In genomic region chr17:82449136-82449882, GRCh38 we compare ENCODE assay signal across 8 cellular contexts. TPM values are rescaled to one million over a fixed set of nuclear protein-coding genes. Genes with fewer than 3 reads are reported as not detected.
DNase-seq lines count a peak whose midpoint lies in the region; ATAC-seq and TF ChIP-seq lines count a peak whose summit lies in the region.

No MANE protein-coding gene starts in this region.

- peaks cover 23% of the 10 kb centered on the region for H3K36me3 ChIP-seq in GM06990 (ENCODE audit: control insufficient read depth, insufficient read depth, low read length)
- H3K36me3 ChIP-seq in GM23248 (ENCODE audit: low read depth): no peaks in the 10 kb centered on the region

- no peaks in the 10 kb centered on the region for H3K36me3 Mint-ChIP-seq in activated T-cell treated with anti-CD3 and anti-CD28 coated beads, Interleukin-2, amount 50 U/mL, for 4 hours (ENCODE audit: insufficient read depth)

- peaks cover 13% of the 10 kb centered on the region; the same call in 1 of the 2 replicates for H3K4me1 ChIP-seq in GM23248 (ENCODE audit: insufficient read depth)

- DNase-seq in GM06990 (ENCODE audit: extremely low read depth, insufficient read length): peak; percentile 89
- DNase-seq in GM23248: no peak
- DNase-seq in NCI-H1417 treated with DMSO at 0.1 percent for 48 hours (lab: John Stamatoyannopoulos, UW): peak; percentile 8
- DNase-seq in activated T-cell treated with anti-CD3 and anti-CD28 coated beads, Interleukin-2, amount 50 U/mL, for 4 hours: peak; percentile 64
- DNase-seq in germinal center (ENCODE audit: low spot score): peak; percentile 83
- DNase-seq in stimulated activated CD4-positive, alpha-beta T cell treated with anti-CD3 and anti-CD28 coated beads, Interleukin-12 subunit alpha, Interleukin-12 subunit beta, amount 100 ng/mL, for 48 hours (ENCODE audit: low read depth in 2 of 3, low spot score in 1 of 3): peak; percentile 44 to 58 (median 52)
- DNase-seq in NCI-H187 treated with DMSO at 0.1 percent for 48 hours (lab: John Stamatoyannopoulos, UW): no peak
- no peak for DNase-seq in NCI-H1048 (lab: John Stamatoyannopoulos, UW)

- no peaks in the 10 kb centered on the region for H3K9me3 Mint-ChIP-seq in activated T-cell treated with anti-CD3 and anti-CD28 coated beads, Interleukin-2, amount 50 U/mL, for 4 hours

- no peak overlapping the region for H2AFZ ChIP-seq in GM23248

- no peaks in the 10 kb centered on the region for H3K9me3 ChIP-seq in GM23248 (ENCODE audit: low read depth)

- H3K4me3 ChIP-seq in GM06990 (replicated peaks; ENCODE audit: low read depth, low read length) (peak overlapping the region; percentile 96), GM23248 (peak overlapping the region; percentile 91)

- peak overlapping the region; percentile 96 for H3K4me2 ChIP-seq in GM23248 (ENCODE audit: unreplicated experiment)

- WGBS in GM23248 (ENCODE audit: low coverage in 1 of 2, low lambda C conversion rate in 2 of 2, missing lambda C conversion rate in 2 of 2), 2 experiments: 86 to 87% methylated on average over 29 of the region's 29 CpGs

- H3K79me2 ChIP-seq in GM23248 (ENCODE audit: insufficient read depth): peaks cover 18% of the 10 kb centered on the region

- in situ Hi-C loops in GM23248 (cut with MboI): no loop called here

- peak; percentile 11 for TF ChIP-seq CTCF in GM06990 (IDR thresholded peaks at IDR 0.05; ENCODE audit: insufficient read depth, low read length, poor library complexity, severe bottlenecking)

- H3K4me3 Mint-ChIP-seq in activated T-cell treated with anti-CD3 and anti-CD28 coated beads, Interleukin-2, amount 50 U/mL, for 4 hours: peak overlapping the region; percentile 94

- H4K20me1 ChIP-seq in GM23248 (ENCODE audit: insufficient read depth): no peaks in the 10 kb centered on the region

- no peaks in the 10 kb centered on the region for H3F3A ChIP-seq in GM23248 (ENCODE audit: insufficient read depth)

- no peaks in the 10 kb centered on the region for H3K27me3 ChIP-seq in GM06990 (replicated peaks; ENCODE audit: control insufficient read depth, insufficient read depth, low read length)
- H3K27me3 ChIP-seq in GM23248 (replicated peaks; ENCODE audit: insufficient read depth): no peaks in the 10 kb centered on the region

- H3K27ac ChIP-seq in GM23248: no peak overlapping the region

- H3K4me1 Mint-ChIP-seq in activated T-cell treated with anti-CD3 and anti-CD28 coated beads, Interleukin-2, amount 50 U/mL, for 4 hours (ENCODE audit: low read depth): peaks cover 42% of the 10 kb centered on the region

- H3K9me2 ChIP-seq in GM23248 (ENCODE audit: insufficient read depth): no peaks in the 10 kb centered on the region

- ATAC-seq in activated T-cell treated with anti-CD3 and anti-CD28 coated beads, Interleukin-2, amount 50 U/mL, for 4 hours: peak; percentile 50

- H3K9ac ChIP-seq in GM23248: peak overlapping the region; percentile 89; the same call in 1 of the 2 replicates

- H3K27me3 Mint-ChIP-seq in activated T-cell treated with anti-CD3 and anti-CD28 coated beads, Interleukin-2, amount 50 U/mL, for 4 hours (ENCODE audit: low read depth): no peaks in the 10 kb centered on the region

RNA-seq across cellular contexts. Expression of gene CYBC1, which starts 1.2 kb away (rescaled TPM):
- 66.5 and 93.6 TPM in 2 replicates for total RNA-seq in GM23248 (2014; rRNA removed; shearing (Covaris generic))
- 54.0 and 58.3 TPM in 2 replicates for polyA plus RNA-seq in GM23248 (2016; fragmentation: Nextera tagmentation; extraction: Ambion mirVana)
- total RNA-seq in activated T-cell treated with anti-CD3 and anti-CD28 coated beads, Interleukin-2, amount 50 U/mL, for 4 hours: 100 to 1,000 TPM; 151 to 165 (median 156) TPM

RNA-seq across cellular contexts. Expression of gene NARF, which starts 9.2 kb away (rescaled TPM):
- 55.2 and 69.0 TPM in 2 replicates for total RNA-seq in GM23248 (2014; rRNA removed; shearing (Covaris generic))
- 67.2 and 70.2 TPM in 2 replicates for polyA plus RNA-seq in GM23248 (2016; fragmentation: Nextera tagmentation; extraction: Ambion mirVana)
- total RNA-seq in activated T-cell treated with anti-CD3 and anti-CD28 coated beads, Interleukin-2, amount 50 U/mL, for 4 hours: 10 to 100 TPM; 40.9 to 55.9 (median 45.9) TPM

RNA-seq across cellular contexts. Expression of gene OGFOD3, which starts 30.9 kb away (rescaled TPM):
- total RNA-seq in GM23248 (2014; rRNA removed; shearing (Covaris generic)): 34.1 and 44.7 TPM in 2 replicates
- 38.1 and 43.6 TPM in 2 replicates for polyA plus RNA-seq in GM23248 (2016; fragmentation: Nextera tagmentation; extraction: Ambion mirVana)
- total RNA-seq in activated T-cell treated with anti-CD3 and anti-CD28 coated beads, Interleukin-2, amount 50 U/mL, for 4 hours: 10 to 100 TPM; 23.2 to 29.1 (median 24.0) TPM

RNA-seq across cellular contexts. Expression of gene HEXD, which starts 31.2 kb away (rescaled TPM):
- total RNA-seq in GM23248 (2014; rRNA removed; shearing (Covaris generic)): 5.9 and 9.7 TPM in 2 replicates
- polyA plus RNA-seq in GM23248 (2016; fragmentation: Nextera tagmentation; extraction: Ambion mirVana): 4.1 and 5.7 TPM in 2 replicates
- total RNA-seq in activated T-cell treated with anti-CD3 and anti-CD28 coated beads, Interleukin-2, amount 50 U/mL, for 4 hours: 10 to 100 TPM; 16.5 to 19.9 (median 19.0) TPM

Comparison
In these comparisons a context has a peak if more than half of its experiments do, and no peak if none do; other contexts are left out.
1. DNase-seq: peak in GM06990 (single experiment), NCI-H1417 treated with DMSO at 0.1 percent for 48 hours (single experiment), activated T-cell treated with anti-CD3 and anti-CD28 coated beads, Interleukin-2, amount 50 U/mL, for 4 hours (single experiment), germinal center (single experiment) and stimulated activated CD4-positive, alpha-beta T cell treated with anti-CD3 and anti-CD28 coated beads, Interleukin-12 subunit alpha, Interleukin-12 subunit beta, amount 100 ng/mL, for 48 hours (3 of 3); none in GM23248 (single experiment), NCI-H187 treated with DMSO at 0.1 percent for 48 hours (single experiment) and NCI-H1048 (single experiment).